ENCODE assay signal across 1 cellular context in genomic region chr7:107322015-107322414, GRCh38.
A peak's percentile ranks its signal among the peaks of the same experiment; 100 is the strongest.
TF ChIP-seq lines count a peak whose summit lies in the region.

No MANE protein-coding gene starts in this region.

TF ChIP-seq in K562, 482 proteins besides CTCF, POLR2A, EP300 and RAD21 (continued from another document and continues in another):
- TF ChIP-seq, protein P1, sequence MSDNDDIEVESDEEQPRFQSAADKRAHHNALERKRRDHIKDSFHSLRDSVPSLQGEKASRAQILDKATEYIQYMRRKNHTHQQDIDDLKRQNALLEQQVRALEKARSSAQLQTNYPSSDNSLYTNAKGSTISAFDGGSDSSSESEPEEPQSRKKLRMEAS (CRISPR knock-in tag; IDR thresholded peaks at IDR 0.05): no peak
- TF ChIP-seq POU5F1 (IDR thresholded peaks at IDR 0.05; ENCODE audit: borderline replicate concordance, low read depth, low read length, partially characterized antibody) (no peak), MYBL2 (IDR thresholded peaks at IDR 0.05; ENCODE audit: low read depth) (no peak), MYBL2 (CRISPR knock-in tag; IDR thresholded peaks at IDR 0.05; ENCODE audit: borderline replicate concordance) (no peak), ZNF668 (CRISPR knock-in tag; IDR thresholded peaks at IDR 0.05) (no peak), ZFX (CRISPR knock-in tag; IDR thresholded peaks at IDR 0.05) (no peak), SAFB (IDR thresholded peaks at IDR 0.05; ENCODE audit: borderline replicate concordance, low read depth, low read length) (no peak), BRD9 (IDR thresholded peaks at IDR 0.05; ENCODE audit: low read depth, partially characterized antibody) (peak; percentile 31), ATF7 (IDR thresholded peaks at IDR 0.05) (peak; percentile 80), SRF (CRISPR knock-in tag; IDR thresholded peaks at IDR 0.05) (no peak), C11orf30 (IDR thresholded peaks at IDR 0.05; ENCODE audit: low read depth) (no peak), NFXL1 (CRISPR knock-in tag; IDR thresholded peaks at IDR 0.05) (no peak), ELK3 (CRISPR knock-in tag; IDR thresholded peaks at IDR 0.05) (no peak), NEUROD1 (IDR thresholded peaks at IDR 0.05; ENCODE audit: borderline replicate concordance, low read depth, low read length, partially characterized antibody) (no peak), ZNF24 (IDR thresholded peaks at IDR 0.05) (no peak), HDAC1 (IDR thresholded peaks at IDR 0.05) (peak in 1 of 2 experiments; percentile 79; a peak in 2 of 4 replicates), ZNF318 (IDR thresholded peaks at IDR 0.05; ENCODE audit: borderline replicate concordance in 1 of 2, low read depth in 1 of 2) (no peak), SUPT5H (IDR thresholded peaks at IDR 0.05) (no peak), FOXA3 (CRISPR knock-in tag; conservative IDR thresholded peaks at IDR 0.05 in 1 of 2, IDR thresholded peaks at IDR 0.05 in 1 of 2) (no peak), HIVEP1 (CRISPR knock-in tag; IDR thresholded peaks at IDR 0.05) (no peak), VEZF1 (CRISPR knock-in tag; IDR thresholded peaks at IDR 0.05) (no peak), CCAR2 (IDR thresholded peaks at IDR 0.05; ENCODE audit: low read depth, low read length) (no peak), KLF13 (tag; IDR thresholded peaks at IDR 0.05; ENCODE audit: borderline replicate concordance, low read depth) (no peak), CREBBP (IDR thresholded peaks at IDR 0.05; ENCODE audit: low read depth, low read length) (no peak), ZKSCAN1 (IDR thresholded peaks at IDR 0.05; ENCODE audit: low read depth, low read length) (no peak), EWSR1 (IDR thresholded peaks at IDR 0.05; ENCODE audit: borderline replicate concordance, low read depth, partially characterized antibody) (no peak), HNRNPH1 (optimal IDR thresholded peaks at IDR 0.05; ENCODE audit: low read depth, low read length) (no peak), TCF3 (CRISPR knock-in tag; IDR thresholded peaks at IDR 0.05) (peak; percentile 84), ZBTB7A (IDR thresholded peaks at IDR 0.05; ENCODE audit: borderline replicate concordance, control insufficient read depth, low read depth, low read length) (no peak), XRCC5 (IDR thresholded peaks at IDR 0.05; ENCODE audit: low read depth, low read length) (no peak), MITF (IDR thresholded peaks at IDR 0.05) (no peak; the same call in 1 of the 2 replicates), ZNF274 (IDR thresholded peaks at IDR 0.05; ENCODE audit: borderline replicate concordance, low read depth, low read length) (no peak), ETV1 (tag; conservative IDR thresholded peaks at IDR 0.05; ENCODE audit: low read depth) (peak; percentile 33; the same call in 1 of the 2 replicates)
- TF ChIP-seq, protein P2, sequence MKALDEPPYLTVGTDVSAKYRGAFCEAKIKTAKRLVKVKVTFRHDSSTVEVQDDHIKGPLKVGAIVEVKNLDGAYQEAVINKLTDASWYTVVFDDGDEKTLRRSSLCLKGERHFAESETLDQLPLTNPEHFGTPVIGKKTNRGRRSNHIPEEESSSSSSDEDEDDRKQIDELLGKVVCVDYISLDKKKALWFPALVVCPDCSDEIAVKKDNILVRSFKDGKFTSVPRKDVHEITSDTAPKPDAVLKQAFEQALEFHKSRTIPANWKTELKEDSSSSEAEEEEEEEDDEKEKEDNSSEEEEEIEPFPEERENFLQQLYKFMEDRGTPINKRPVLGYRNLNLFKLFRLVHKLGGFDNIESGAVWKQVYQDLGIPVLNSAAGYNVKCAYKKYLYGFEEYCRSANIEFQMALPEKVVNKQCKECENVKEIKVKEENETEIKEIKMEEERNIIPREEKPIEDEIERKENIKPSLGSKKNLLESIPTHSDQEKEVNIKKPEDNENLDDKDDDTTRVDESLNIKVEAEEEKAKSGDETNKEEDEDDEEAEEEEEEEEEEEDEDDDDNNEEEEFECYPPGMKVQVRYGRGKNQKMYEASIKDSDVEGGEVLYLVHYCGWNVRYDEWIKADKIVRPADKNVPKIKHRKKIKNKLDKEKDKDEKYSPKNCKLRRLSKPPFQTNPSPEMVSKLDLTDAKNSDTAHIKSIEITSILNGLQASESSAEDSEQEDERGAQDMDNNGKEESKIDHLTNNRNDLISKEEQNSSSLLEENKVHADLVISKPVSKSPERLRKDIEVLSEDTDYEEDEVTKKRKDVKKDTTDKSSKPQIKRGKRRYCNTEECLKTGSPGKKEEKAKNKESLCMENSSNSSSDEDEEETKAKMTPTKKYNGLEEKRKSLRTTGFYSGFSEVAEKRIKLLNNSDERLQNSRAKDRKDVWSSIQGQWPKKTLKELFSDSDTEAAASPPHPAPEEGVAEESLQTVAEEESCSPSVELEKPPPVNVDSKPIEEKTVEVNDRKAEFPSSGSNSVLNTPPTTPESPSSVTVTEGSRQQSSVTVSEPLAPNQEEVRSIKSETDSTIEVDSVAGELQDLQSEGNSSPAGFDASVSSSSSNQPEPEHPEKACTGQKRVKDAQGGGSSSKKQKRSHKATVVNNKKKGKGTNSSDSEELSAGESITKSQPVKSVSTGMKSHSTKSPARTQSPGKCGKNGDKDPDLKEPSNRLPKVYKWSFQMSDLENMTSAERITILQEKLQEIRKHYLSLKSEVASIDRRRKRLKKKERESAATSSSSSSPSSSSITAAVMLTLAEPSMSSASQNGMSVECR (CRISPR knock-in tag; IDR thresholded peaks at IDR 0.05): no peak
- TF ChIP-seq, protein P3, sequence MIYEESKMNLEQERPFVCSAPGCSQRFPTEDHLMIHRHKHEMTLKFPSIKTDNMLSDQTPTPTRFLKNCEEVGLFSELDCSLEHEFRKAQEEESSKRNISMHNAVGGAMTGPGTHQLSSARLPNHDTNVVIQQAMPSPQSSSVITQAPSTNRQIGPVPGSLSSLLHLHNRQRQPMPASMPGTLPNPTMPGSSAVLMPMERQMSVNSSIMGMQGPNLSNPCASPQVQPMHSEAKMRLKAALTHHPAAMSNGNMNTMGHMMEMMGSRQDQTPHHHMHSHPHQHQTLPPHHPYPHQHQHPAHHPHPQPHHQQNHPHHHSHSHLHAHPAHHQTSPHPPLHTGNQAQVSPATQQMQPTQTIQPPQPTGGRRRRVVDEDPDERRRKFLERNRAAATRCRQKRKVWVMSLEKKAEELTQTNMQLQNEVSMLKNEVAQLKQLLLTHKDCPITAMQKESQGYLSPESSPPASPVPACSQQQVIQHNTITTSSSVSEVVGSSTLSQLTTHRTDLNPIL (CRISPR knock-in tag; IDR thresholded peaks at IDR 0.05): no peak
- TF ChIP-seq, protein P4, sequence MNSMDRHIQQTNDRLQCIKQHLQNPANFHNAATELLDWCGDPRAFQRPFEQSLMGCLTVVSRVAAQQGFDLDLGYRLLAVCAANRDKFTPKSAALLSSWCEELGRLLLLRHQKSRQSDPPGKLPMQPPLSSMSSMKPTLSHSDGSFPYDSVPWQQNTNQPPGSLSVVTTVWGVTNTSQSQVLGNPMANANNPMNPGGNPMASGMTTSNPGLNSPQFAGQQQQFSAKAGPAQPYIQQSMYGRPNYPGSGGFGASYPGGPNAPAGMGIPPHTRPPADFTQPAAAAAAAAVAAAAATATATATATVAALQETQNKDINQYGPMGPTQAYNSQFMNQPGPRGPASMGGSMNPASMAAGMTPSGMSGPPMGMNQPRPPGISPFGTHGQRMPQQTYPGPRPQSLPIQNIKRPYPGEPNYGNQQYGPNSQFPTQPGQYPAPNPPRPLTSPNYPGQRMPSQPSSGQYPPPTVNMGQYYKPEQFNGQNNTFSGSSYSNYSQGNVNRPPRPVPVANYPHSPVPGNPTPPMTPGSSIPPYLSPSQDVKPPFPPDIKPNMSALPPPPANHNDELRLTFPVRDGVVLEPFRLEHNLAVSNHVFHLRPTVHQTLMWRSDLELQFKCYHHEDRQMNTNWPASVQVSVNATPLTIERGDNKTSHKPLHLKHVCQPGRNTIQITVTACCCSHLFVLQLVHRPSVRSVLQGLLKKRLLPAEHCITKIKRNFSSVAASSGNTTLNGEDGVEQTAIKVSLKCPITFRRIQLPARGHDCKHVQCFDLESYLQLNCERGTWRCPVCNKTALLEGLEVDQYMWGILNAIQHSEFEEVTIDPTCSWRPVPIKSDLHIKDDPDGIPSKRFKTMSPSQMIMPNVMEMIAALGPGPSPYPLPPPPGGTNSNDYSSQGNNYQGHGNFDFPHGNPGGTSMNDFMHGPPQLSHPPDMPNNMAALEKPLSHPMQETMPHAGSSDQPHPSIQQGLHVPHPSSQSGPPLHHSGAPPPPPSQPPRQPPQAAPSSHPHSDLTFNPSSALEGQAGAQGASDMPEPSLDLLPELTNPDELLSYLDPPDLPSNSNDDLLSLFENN (IDR thresholded peaks at IDR 0.05; ENCODE audit: low read depth in 2 of 2, low read length in 2 of 2): peak in 1 of 2 experiments; percentile 37; a peak in 1 of 4 replicates
